ENCODE assay signal across 8 cellular contexts in genomic region chr22:36454916-36455570, GRCh38. TPM values are rescaled to one million over a fixed set of nuclear protein-coding genes. Genes with fewer than 3 reads are reported as not detected.
A peak's percentile ranks its signal among the peaks of the same experiment; 100 is the strongest.
DNase-seq lines count a peak whose midpoint lies in the region; ATAC-seq and TF ChIP-seq lines count a peak whose summit lies in the region.

No MANE protein-coding gene starts in this region.

- H4K8ac ChIP-seq in IMR-90 (ENCODE audit: low read depth in 2 of 2, low read length in 2 of 2) = peak overlapping the region; percentile 98

- peak overlapping the region; percentile 97 for H4K91ac ChIP-seq in IMR-90 (ENCODE audit: insufficient read depth, low read depth, low read length)

- peak overlapping the region; percentile 87 for H3K14ac ChIP-seq in IMR-90 (replicated peaks; ENCODE audit: low read depth, low read length)

- BruUV-seq in IMR-90 (replicated peaks; lab: Mats Ljungman, UMichigan) = no TSS peak
- no TSS peak for BruUV-seq in Panc1 (replicated peaks; lab: Mats Ljungman, UMichigan)

- ATAC-seq in GM19452 (IDR thresholded peaks at IDR 0.05; ENCODE audit: unreplicated experiment) (peak; percentile 48), IMR-90 (ENCODE audit: low read depth) (peak; percentile 93), Panc1 (peak; percentile 89)
- peak; percentile 83 for ATAC-seq in naive thymus-derived CD4-positive, alpha-beta T cell
- ATAC-seq in stimulated activated effector memory CD8-positive, alpha-beta T cell treated with anti-CD3 and anti-CD28 coated beads, Interleukin-12 subunit alpha, Interleukin-12 subunit beta, amount 100 ng/mL, for 72 hours = peak; percentile 88

- no peak for TF ChIP-seq POLR2A in IMR-90 (IDR thresholded peaks at IDR 0.05; ENCODE audit: low read depth, low read length)

- H3K79me1 ChIP-seq in IMR-90 (ENCODE audit: low read depth in 1 of 2, low read length in 2 of 2) = peaks cover 0 to 15% of the 10 kb centered on the region in 2 experiments; a peak in 1 of 4 replicates

- dilution Hi-C loops in IMR-90 (cut with HindIII; ENCODE audit: low sequenced_read_pairs, unreplicated experiment) = no loop called here

- H2AK5ac ChIP-seq in IMR-90 (ENCODE audit: low read depth, low read length) = peak overlapping the region; percentile 94

- intact Hi-C loops in IMR-90 (cut with micrococcal nuclease) (no loop called here), Panc1 (cut with micrococcal nuclease; ENCODE audit: unreplicated experiment) (no loop called here)
- intact Hi-C loops in naive thymus-derived CD4-positive, alpha-beta T cell (cut with micrococcal nuclease) = loop anchor here (1.0 to 5.0 kb wide), 12 partner anchors 15 to 154 kb away; partner anchors contain the start of genes TXN2 (in 2 of the 2) and FOXRED2 (in 1 of the 2)

- 6% methylated on average over 30 of the region's 61 CpGs; no CpG with 5 or more reads in 1 of the 2 experiments for WGBS in IMR-90 (ENCODE audit: extremely low coverage in 2 of 2, insufficient read length in 1 of 2), 2 experiments

- H3K9me3 Mint-ChIP-seq in naive thymus-derived CD4-positive, alpha-beta T cell = peaks cover 0 to 2% (median 0%) of the 10 kb centered on the region in 11 donors
- H3K9me3 Mint-ChIP-seq in stimulated activated effector memory CD8-positive, alpha-beta T cell treated with anti-CD3 and anti-CD28 coated beads, Interleukin-12 subunit alpha, Interleukin-12 subunit beta, amount 100 ng/mL, for 72 hours = no peaks in the 10 kb centered on the region

- no peaks in the 10 kb centered on the region for H3K9me3 ChIP-seq in IMR-90 (ENCODE audit: control insufficient read depth, insufficient read depth, low read length)
- H3K9me3 ChIP-seq in Panc1 (ENCODE audit: control insufficient read depth, insufficient read depth, low read depth, low read length) = no peaks in the 10 kb centered on the region
- no peaks in the 10 kb centered on the region for H3K9me3 ChIP-seq in fibroblast of lung (ENCODE audit: control insufficient read depth, insufficient read depth, low read depth, low read length)
- no peaks in the 10 kb centered on the region for H3K9me3 ChIP-seq in naive thymus-derived CD4-positive, alpha-beta T cell (ENCODE audit: control insufficient read depth in 2 of 3, low read length in 3 of 3)

- peak overlapping the region; percentile 42 for H3K4me3 ChIP-seq in IMR-90 (ENCODE audit: insufficient read depth, low read depth, low read length)
- peak overlapping the region; percentile 40 to 62 for H3K4me3 ChIP-seq in Panc1 (ENCODE audit: low read depth in 2 of 2, low read length in 2 of 2)
- peak overlapping the region; percentile 3 to 51 (median 29) for H3K4me3 ChIP-seq in fibroblast of lung (replicated peaks in 1 of 4; ENCODE audit: control extremely low read depth in 1 of 4, insufficient read depth in 1 of 4, low read depth in 3 of 4, low read length in 4 of 4)
- H3K4me3 ChIP-seq in naive thymus-derived CD4-positive, alpha-beta T cell (ENCODE audit: low read length) = peak overlapping the region; percentile 83

- peak; percentile 84 for DNase-seq in IMR-90
- DNase-seq in Panc1 (ENCODE audit: low read depth, low spot score) = no peak
- DNase-seq in activated T-helper 1 cell treated with anti-CD3 and anti-CD28 coated beads, Interleukin-2, amount 50 U/mL, for 16 hours (ENCODE audit: low read depth in 1 of 2, low spot score in 1 of 2) = peak; percentile 84 to 91
- DNase-seq in fibroblast of lung (ENCODE audit: low read depth in 2 of 2) = peak; percentile 89 to 93
- DNase-seq in naive thymus-derived CD4-positive, alpha-beta T cell = peak; percentile 87 to 97 (median 92)
- peak; percentile 92 to 97 for DNase-seq in stimulated activated effector memory CD8-positive, alpha-beta T cell treated with anti-CD3 and anti-CD28 coated beads, Interleukin-12 subunit alpha, Interleukin-12 subunit beta, amount 100 ng/mL, for 72 hours (ENCODE audit: low spot score in 2 of 2)

- H3K4ac ChIP-seq in IMR-90 (ENCODE audit: low read depth, low read length) = peak overlapping the region; percentile 95

- H2AFZ ChIP-seq in IMR-90 (replicated peaks; ENCODE audit: low read length, poor library complexity) (peak overlapping the region; percentile 95), fibroblast of lung (ENCODE audit: low read length) (no peak overlapping the region)

- peak overlapping the region; percentile 79; the same call in 1 of the 2 replicates for H3K23ac ChIP-seq in IMR-90 (ENCODE audit: low read depth, low read length)

- POLR2A ChIA-PET in IMR-90 (lab: Charles Lee; ENCODE audit: unreplicated experiment) = no interaction called here
- POLR2A ChIA-PET in Panc1 (lab: Charles Lee) = no interaction called here
- POLR2A ChIA-PET in naive thymus-derived CD4-positive, alpha-beta T cell (lab: Charles Lee) = interaction anchor here (0.6 to 2.1 kb wide), 17 partner anchors 8 to 127 kb away, joined by 3 to 13 read pairs (median 4); partner anchors contain the start of gene MYH9

- H3K36me3 ChIP-seq in IMR-90 (ENCODE audit: control insufficient read depth, insufficient read depth, low read length) = no peaks in the 10 kb centered on the region
- H3K36me3 ChIP-seq in Panc1 (ENCODE audit: control insufficient read depth, insufficient read depth, low read length) = no peaks in the 10 kb centered on the region
- H3K36me3 ChIP-seq in fibroblast of lung (ENCODE audit: control insufficient read depth, insufficient read depth, low read length) = no peaks in the 10 kb centered on the region
- H3K36me3 ChIP-seq in naive thymus-derived CD4-positive, alpha-beta T cell (ENCODE audit: control insufficient read depth in 2 of 3, insufficient read depth in 3 of 3, low read length in 3 of 3) = no peaks in the 10 kb centered on the region

- H3K4me2 ChIP-seq in IMR-90 (ENCODE audit: low read depth, low read length) (peak overlapping the region; percentile 44), fibroblast of lung (ENCODE audit: extremely low read depth, insufficient read depth, low read length) (peak overlapping the region; percentile 79)

- peak overlapping the region; percentile 68 to 87 (median 78) for H3K4me3 Mint-ChIP-seq in naive thymus-derived CD4-positive, alpha-beta T cell
- H3K4me3 Mint-ChIP-seq in stimulated activated effector memory CD8-positive, alpha-beta T cell treated with anti-CD3 and anti-CD28 coated beads, Interleukin-12 subunit alpha, Interleukin-12 subunit beta, amount 100 ng/mL, for 72 hours = peak overlapping the region; percentile 56

- H2BK15ac ChIP-seq in IMR-90 (ENCODE audit: low read depth, low read length) = peak overlapping the region; percentile 72

- H3K27me3 ChIP-seq in IMR-90 (ENCODE audit: control insufficient read depth, insufficient read depth, low read length) = no peaks in the 10 kb centered on the region
- H3K27me3 ChIP-seq in Panc1 (ENCODE audit: control insufficient read depth, insufficient read depth, low read length) = no peaks in the 10 kb centered on the region
- H3K27me3 ChIP-seq in fibroblast of lung (ENCODE audit: control insufficient read depth, insufficient read depth, low read length) = no peaks in the 10 kb centered on the region
- no peaks in the 10 kb centered on the region for H3K27me3 ChIP-seq in naive thymus-derived CD4-positive, alpha-beta T cell (ENCODE audit: control insufficient read depth in 2 of 2, insufficient read depth in 2 of 2, low read length in 2 of 2)

- H3K4me1 Mint-ChIP-seq in naive thymus-derived CD4-positive, alpha-beta T cell = peaks cover 21 to 54% (median 45%) of the 10 kb centered on the region in 7 donors
- peaks cover 38% of the 10 kb centered on the region for H3K4me1 Mint-ChIP-seq in stimulated activated effector memory CD8-positive, alpha-beta T cell treated with anti-CD3 and anti-CD28 coated beads, Interleukin-12 subunit alpha, Interleukin-12 subunit beta, amount 100 ng/mL, for 72 hours

- CTCF ChIA-PET in IMR-90 (lab: Yijun Ruan, JAX) = interaction anchor here (0.6 to 1.3 kb wide), 2 partner anchors 16 to 1058 kb away, joined by 3 to 4 read pairs; no protein-coding TSS in a partner anchor
- CTCF ChIA-PET in Panc1 (lab: Charles Lee) = no interaction called here
- CTCF ChIA-PET in naive thymus-derived CD4-positive, alpha-beta T cell (lab: Charles Lee) = interaction anchor here (0.6 to 1.2 kb wide), 3 partner anchors 127 to 194 kb away, joined by 3 to 6 read pairs (median 4); no protein-coding TSS in a partner anchor

- H2BK5ac ChIP-seq in IMR-90 (ENCODE audit: low read depth, low read length, poor library complexity, severe bottlenecking) = peak overlapping the region; percentile 25

- H3K9ac ChIP-seq in IMR-90 (ENCODE audit: low read depth, low read length) = peak overlapping the region; percentile 56
- H3K9ac ChIP-seq in fibroblast of lung (ENCODE audit: insufficient read depth, low read length) = peak overlapping the region; percentile 13

- no peaks in the 10 kb centered on the region for H3K27me3 Mint-ChIP-seq in naive thymus-derived CD4-positive, alpha-beta T cell

- in situ Hi-C loops in IMR-90 (cut with MboI; ENCODE audit: low sequenced_read_pairs) = no loop called here
- in situ Hi-C loops in Panc1 (cut with HindIII; ENCODE audit: low pct_unique_long_range_greater_than_20kb, low sequenced_read_pairs) = no loop called here

- H3K27ac ChIP-seq in C4-2B (peak overlapping the region; percentile 61), IMR-90 (ENCODE audit: insufficient read depth, low read length) (peak overlapping the region; percentile 55), Panc1 (ENCODE audit: low read length) (peak overlapping the region; percentile 86), fibroblast of lung (ENCODE audit: insufficient read depth, low read length) (no peak overlapping the region)
- H3K27ac ChIP-seq in naive thymus-derived CD4-positive, alpha-beta T cell (ENCODE audit: low read depth, low read length) = peak overlapping the region; percentile 99

- peak; percentile 16; the same call in 1 of the 2 replicates for TF ChIP-seq RAD21 in IMR-90 (IDR thresholded peaks at IDR 0.05; ENCODE audit: low read length)

- no peaks in the 10 kb centered on the region for H4K20me1 ChIP-seq in IMR-90 (ENCODE audit: insufficient read depth, low read length)
- no peaks in the 10 kb centered on the region for H4K20me1 ChIP-seq in fibroblast of lung (ENCODE audit: control insufficient read depth, extremely low read depth, insufficient read depth, low read length)

- H2AK9ac ChIP-seq in IMR-90 (replicated peaks; ENCODE audit: low read depth, low read length, poor library complexity) = peak overlapping the region; percentile 98

- peak overlapping the region; percentile 67 for H3K18ac ChIP-seq in IMR-90 (ENCODE audit: low read depth, low read length)

- H2BK20ac ChIP-seq in IMR-90 (ENCODE audit: low read depth, low read length) = peak overlapping the region; percentile 90

- TF ChIP-seq CTCF in C4-2B (conservative IDR thresholded peaks at IDR 0.05) (no peak), IMR-90 (conservative IDR thresholded peaks at IDR 0.05; ENCODE audit: low read depth, low read length) (no peak), Panc1 (IDR thresholded peaks at IDR 0.05) (no peak), fibroblast of lung (conservative IDR thresholded peaks at IDR 0.05 in 1 of 2, IDR thresholded peaks at IDR 0.05 in 1 of 2; ENCODE audit: low read depth in 1 of 2, low read length in 2 of 2) (no peak)

- peaks cover 4% of the 10 kb centered on the region; the same call in 1 of the 2 replicates for H3K9me1 ChIP-seq in IMR-90 (ENCODE audit: insufficient read depth, low read length)

- peak overlapping the region; percentile 78 for H3K56ac ChIP-seq in IMR-90 (ENCODE audit: extremely low read depth, insufficient read depth, low read length)

- H3K27ac Mint-ChIP-seq in naive thymus-derived CD4-positive, alpha-beta T cell = peak overlapping the region; percentile 71 to 99 (median 96)
- peak overlapping the region; percentile 75 for H3K27ac Mint-ChIP-seq in stimulated activated effector memory CD8-positive, alpha-beta T cell treated with anti-CD3 and anti-CD28 coated beads, Interleukin-12 subunit alpha, Interleukin-12 subunit beta, amount 100 ng/mL, for 72 hours

- H3K4me1 ChIP-seq in IMR-90 (ENCODE audit: control insufficient read depth, insufficient read depth, low read length) = peaks cover 18% of the 10 kb centered on the region
- peaks cover 41% of the 10 kb centered on the region for H3K4me1 ChIP-seq in Panc1 (ENCODE audit: control insufficient read depth, insufficient read depth, low read length)
- H3K4me1 ChIP-seq in fibroblast of lung (ENCODE audit: control insufficient read depth, extremely low read depth, insufficient read depth, low read length) = peaks cover 16% of the 10 kb centered on the region
- H3K4me1 ChIP-seq in naive thymus-derived CD4-positive, alpha-beta T cell (ENCODE audit: control insufficient read depth in 2 of 2, insufficient read depth in 2 of 2, low read length in 2 of 2) = peaks cover 46 to 48% of the 10 kb centered on the region in 2 donors

- peak overlapping the region; percentile 94 for H2BK120ac ChIP-seq in IMR-90 (ENCODE audit: low read depth, low read length)

- peak overlapping the region; percentile 89 for H4K5ac ChIP-seq in IMR-90 (ENCODE audit: low read depth, low read length)

- no peaks in the 10 kb centered on the region for H3K79me2 ChIP-seq in fibroblast of lung (ENCODE audit: control insufficient read depth, insufficient read depth, low read length)

- H3K36me3 Mint-ChIP-seq in naive thymus-derived CD4-positive, alpha-beta T cell = peaks cover 0 to 2% (median 0%) of the 10 kb centered on the region in 5 donors
- peaks cover 8% of the 10 kb centered on the region for H3K36me3 Mint-ChIP-seq in stimulated activated effector memory CD8-positive, alpha-beta T cell treated with anti-CD3 and anti-CD28 coated beads, Interleukin-12 subunit alpha, Interleukin-12 subunit beta, amount 100 ng/mL, for 72 hours

RNA-seq across cellular contexts. Expression of gene TXN2, which starts 26.4 kb away (rescaled TPM):
- 49.6 and 51.7 TPM in 2 replicates for total RNA-seq in IMR-90 (2012; rRNA removed)
- polyA plus RNA-seq in IMR-90 (2012; rRNA removed) = 166 and 175 TPM in 2 replicates
- 175 and 176 TPM in 2 replicates for polyA plus RNA-seq in IMR-90 (2012; cell fraction: cytosol; rRNA removed)
- polyA plus RNA-seq in IMR-90 (2012; cell fraction: nucleus; rRNA removed; ENCODE audit: low replicate concordance) = 99.2 and 111 TPM in 2 replicates
- 64.1 TPM for total RNA-seq in Panc1 (2021; ENCODE audit: unreplicated experiment)
- 102 TPM for polyA plus RNA-seq in Panc1 (2012; ENCODE audit: insufficient read length)
- 20.5 and 25.3 TPM in 2 replicates for total RNA-seq in fibroblast of lung
- 118 and 164 TPM in 2 replicates for polyA plus RNA-seq in fibroblast of lung
- 82.3 and 118 TPM in 2 replicates for polyA plus RNA-seq in fibroblast of lung (2012)
- polyA minus RNA-seq in fibroblast of lung (ENCODE audit: low replicate concordance) = 75.3 and 223 TPM in 2 replicates
- 10 to 100 TPM; 35.5 to 69.9 (median 37.7) TPM for total RNA-seq in naive thymus-derived CD4-positive, alpha-beta T cell
- 100 to 1,000 TPM; 135 to 154 TPM for polyA plus RNA-seq in naive thymus-derived CD4-positive, alpha-beta T cell

RNA-seq across cellular contexts. Expression of gene FOXRED2, which starts 51.8 kb away (rescaled TPM):
- total RNA-seq in IMR-90 (2012; rRNA removed) (1.6 and 1.7 TPM in 2 replicates), Panc1 (2021; ENCODE audit: unreplicated experiment) (37.7 TPM), fibroblast of lung (3.3 and 8.7 TPM in 2 replicates)
- polyA plus RNA-seq in IMR-90 (2012; rRNA removed) (4.0 and 4.1 TPM in 2 replicates), fibroblast of lung (3.8 and 8.8 TPM in 2 replicates)
- polyA plus RNA-seq in IMR-90 (2012; cell fraction: cytosol; rRNA removed) = 2.6 and 4.0 TPM in 2 replicates
- polyA plus RNA-seq in IMR-90 (2012; cell fraction: nucleus; rRNA removed; ENCODE audit: low replicate concordance) = 2.5 and 4.6 TPM in 2 replicates
- polyA plus RNA-seq in Panc1 (2012; ENCODE audit: insufficient read length) = 24.4 TPM
- polyA plus RNA-seq in fibroblast of lung (2012) = 5.1 and 9.6 TPM in 2 replicates
- 13.7 and 28.1 TPM in 2 replicates for polyA minus RNA-seq in fibroblast of lung (ENCODE audit: low replicate concordance)
- 10 to 100 TPM in 3 of 5 experiments, 1 to 10 TPM in 2; 2.3 to 13.1 (median 11.4) TPM for total RNA-seq in naive thymus-derived CD4-positive, alpha-beta T cell
- 1 to 10 TPM; 2.3 to 5.6 TPM for polyA plus RNA-seq in naive thymus-derived CD4-positive, alpha-beta T cell

Comparison
In these comparisons a context has a peak if more than half of its experiments do, and no peak if none do; other contexts are left out.
1. H3K4me3 ChIP-seq: peak in every context shown above with its lines; median percentile 83 in naive thymus-derived CD4-positive, alpha-beta T cell; 51 in Panc1; 42 in IMR-90; 29 in fibroblast of lung.
2. intact Hi-C loops: an anchor here in naive thymus-derived CD4-positive, alpha-beta T cell (1.0 to 5.0 kb wide); none called in IMR-90 and Panc1.